In genomic region chr10:4916086-4916716, GRCh38 we compare ENCODE assay signal across 18 cellular contexts. TPM values are rescaled to one million over a fixed set of nuclear protein-coding genes. Genes with fewer than 3 reads are reported as not detected.
DNase-seq lines count a peak whose midpoint lies in the region; ATAC-seq, FAIRE-seq and TF ChIP-seq lines count a peak whose summit lies in the region.
"Had no signal": no experiment of that assay in that cellular context is flagged by ENCODE, and none has a peak within 500 bp of the region (broad histone marks: within the 10 kb centered on the region; RNA-seq: fewer than 3 reads in every experiment).

No MANE protein-coding gene starts in this region.

- POLR2A ChIA-PET in HepG2 (lab: Yijun Ruan, JAX) = no interaction called here

- in situ Hi-C loops in HepG2 (cut with HindIII; ENCODE audit: extremely low pct_ligation_motif_present, low pct_unique_long_range_greater_than_20kb) = no loop called here

- dilution Hi-C loops in keratinocyte (cut with MboI; ENCODE audit: extremely low pct_ligation_motif_present, low sequenced_read_pairs) = no loop called here

- peak overlapping the region; percentile 38 to 76 (median 53) for H3K4me3 ChIP-seq in liver (ENCODE audit: low read depth in 1 of 3, low read length in 3 of 3)
- H3K4me3 ChIP-seq in HepG2 (replicated peaks in 1 of 3; ENCODE audit: insufficient read depth in 1 of 3, low read depth in 2 of 3, low read length in 3 of 3) = no peak overlapping the region
- no peak overlapping the region for H3K4me3 ChIP-seq in bronchial epithelial cell (ENCODE audit: low read depth, low read length)
- no peak overlapping the region for H3K4me3 ChIP-seq in keratinocyte (ENCODE audit: control insufficient read depth in 2 of 3, extremely low read depth in 1 of 3, insufficient read depth in 2 of 3, low read depth in 1 of 3, low read length in 3 of 3)
- H3K4me3 ChIP-seq: HAP-1 had no signal

- H4K20me1 ChIP-seq in HepG2 (ENCODE audit: insufficient read depth, low read length) (no peaks in the 10 kb centered on the region), keratinocyte (ENCODE audit: control insufficient read depth, extremely low read depth, insufficient read depth, low read length) (no peaks in the 10 kb centered on the region)

- H3K36me3 ChIP-seq in liver (ENCODE audit: control insufficient read depth in 4 of 4, insufficient read depth in 3 of 4, low read depth in 1 of 4, low read length in 3 of 4) (no peaks in the 10 kb centered on the region), HepG2 (replicated peaks in 1 of 2; ENCODE audit: control insufficient read depth in 1 of 2, insufficient read depth in 2 of 2, low read length in 2 of 2) (no peaks in the 10 kb centered on the region), bronchial epithelial cell (ENCODE audit: control insufficient read depth, insufficient read depth, low read length) (no peaks in the 10 kb centered on the region), keratinocyte (ENCODE audit: control insufficient read depth in 2 of 2, extremely low read depth in 1 of 2, insufficient read depth in 2 of 2, low read length in 2 of 2) (no peaks in the 10 kb centered on the region)
- H3K36me3 ChIP-seq: HAP-1 had no signal

- no peak for TF ChIP-seq CTCF in liver (IDR thresholded peaks at IDR 0.05; ENCODE audit: low read depth, low read length, missing input control)
- TF ChIP-seq CTCF in HepG2 (CRISPR knock-in tag; IDR thresholded peaks at IDR 0.05) = no peak
- no peak for TF ChIP-seq CTCF in bronchial epithelial cell (IDR thresholded peaks at IDR 0.05; ENCODE audit: insufficient read depth, low read length, severe bottlenecking)
- TF ChIP-seq CTCF in keratinocyte (optimal IDR thresholded peaks at IDR 0.05 in 1 of 3, IDR thresholded peaks at IDR 0.05 in 1 of 3, conservative IDR thresholded peaks at IDR 0.05 in 1 of 3; ENCODE audit: extremely low read depth in 1 of 3, insufficient read depth in 2 of 3, low read length in 3 of 3) = no peak

- no TSS peak for BruUV-seq in HepG2 (replicated peaks; lab: Mats Ljungman, UMichigan)

- H3K79me2 ChIP-seq in HepG2 (ENCODE audit: insufficient read depth, low read length) (no peaks in the 10 kb centered on the region), keratinocyte (ENCODE audit: control insufficient read depth, insufficient read depth, low read length) (no peaks in the 10 kb centered on the region)

- 74% methylated on average over 3 of the region's 3 CpGs for WGBS in liver
- WGBS in HepG2 (ENCODE audit: low lambda C conversion rate) = 72% methylated on average over 3 of the region's 3 CpGs

- H3K4me1 ChIP-seq in liver (ENCODE audit: control insufficient read depth in 4 of 4, insufficient read depth in 4 of 4, low read length in 3 of 4) (peaks cover 0 to 5% (median 0%) of the 10 kb centered on the region in 4 donors), HepG2 (ENCODE audit: insufficient read depth, low read length) (no peaks in the 10 kb centered on the region), keratinocyte (ENCODE audit: control insufficient read depth, extremely low read depth, insufficient read depth, low read length) (peaks cover 9% of the 10 kb centered on the region)
- H3K4me1 ChIP-seq: HAP-1 had no signal

- intact Hi-C loops in HepG2 (cut with micrococcal nuclease; ENCODE audit: unreplicated experiment) = no loop called here

- ATAC-seq in HepG2 = no peak
- ATAC-seq in stimulated activated naive CD8-positive, alpha-beta T cell treated with anti-CD3 and anti-CD28 coated beads, Interleukin-15, amount 100 ng/mL, for 72 hours = no peak

- no peaks in the 10 kb centered on the region for H3K9me3 Mint-ChIP-seq in stimulated activated naive CD8-positive, alpha-beta T cell treated with anti-CD3 and anti-CD28 coated beads, Interleukin-15, amount 100 ng/mL, for 72 hours
- H3K9me3 Mint-ChIP-seq: CD4-positive, alpha-beta memory T cell; HFFc6 had no signal

- no peaks in the 10 kb centered on the region for H3K9me1 ChIP-seq in keratinocyte (ENCODE audit: control insufficient read depth, extremely low read depth, insufficient read depth, low read length)

- FAIRE-seq in HepG2 (lab: Jason Lieb, UNC) (no peak), bronchial epithelial cell (lab: Jason Lieb, UNC) (no peak), keratinocyte (lab: Jason Lieb, UNC) (no peak)
- FAIRE-seq: GM12892, H54 had no signal

- no peaks in the 10 kb centered on the region for H3K27me3 Mint-ChIP-seq in stimulated activated naive CD8-positive, alpha-beta T cell treated with anti-CD3 and anti-CD28 coated beads, Interleukin-15, amount 100 ng/mL, for 72 hours
- H3K27me3 Mint-ChIP-seq: CD4-positive, alpha-beta memory T cell had no signal

- H3K27ac ChIP-seq in liver (ENCODE audit: low read depth in 1 of 2, low read length in 2 of 2) (peak overlapping the region in 1 of 2 donors; percentile 36), HepG2 (ENCODE audit: extremely low read length, insufficient read depth, low read length) (no peak overlapping the region), keratinocyte (ENCODE audit: control insufficient read depth, insufficient read depth, low read length) (no peak overlapping the region)

- H3K4me3 Mint-ChIP-seq in stimulated activated naive CD8-positive, alpha-beta T cell treated with anti-CD3 and anti-CD28 coated beads, Interleukin-15, amount 100 ng/mL, for 72 hours = no peak overlapping the region
- H3K4me3 Mint-ChIP-seq: CD4-positive, alpha-beta memory T cell; HFFc6 had no signal

- H3K9ac ChIP-seq in liver (ENCODE audit: low read depth in 1 of 2, low read length in 2 of 2) (peak overlapping the region in 1 of 2 donors; percentile 96), HepG2 (ENCODE audit: insufficient read depth, low read depth, low read length) (no peak overlapping the region), keratinocyte (ENCODE audit: control insufficient read depth, extremely low read depth, insufficient read depth, low read length) (no peak overlapping the region)

- no peaks in the 10 kb centered on the region for H3K4me1 Mint-ChIP-seq in stimulated activated naive CD8-positive, alpha-beta T cell treated with anti-CD3 and anti-CD28 coated beads, Interleukin-15, amount 100 ng/mL, for 72 hours
- H3K4me1 Mint-ChIP-seq: CD4-positive, alpha-beta memory T cell had no signal

- H2AFZ ChIP-seq in HepG2 (ENCODE audit: low read length) (no peak overlapping the region), keratinocyte (ENCODE audit: control insufficient read depth, low read length) (peak overlapping the region; percentile 60)

- TF ChIP-seq RAD21 in liver (IDR thresholded peaks at IDR 0.05) (peak in 1 of 2 donors; percentile 45), HepG2 (CRISPR knock-in tag; IDR thresholded peaks at IDR 0.05) (no peak)

- H3K4me2 ChIP-seq in HepG2 (ENCODE audit: low read depth, low read length) = no peak overlapping the region
- no peak overlapping the region for H3K4me2 ChIP-seq in keratinocyte (ENCODE audit: control insufficient read depth, extremely low read depth, insufficient read depth, low read depth, low read length)

- TF ChIP-seq POLR2A in HepG2 (IDR thresholded peaks at IDR 0.05; ENCODE audit: insufficient read depth in 1 of 2, low read depth in 2 of 2, low read length in 2 of 2) = no peak

- TF ChIP-seq EP300 in HepG2 (IDR thresholded peaks at IDR 0.05; ENCODE audit: low read depth in 2 of 2, low read length in 2 of 2) = no peak
- no peak for TF ChIP-seq EP300 in HepG2 (CRISPR knock-in tag; IDR thresholded peaks at IDR 0.05; ENCODE audit: borderline replicate concordance)

- CTCF ChIA-PET in HepG2 (lab: Yijun Ruan, JAX; ENCODE audit: low intra/inter-chr PET ratio, low total read pairs) = no interaction called here

- H3K9me3 ChIP-seq in liver (ENCODE audit: control insufficient read depth in 4 of 4, low read length in 3 of 4) (no peaks in the 10 kb centered on the region), HepG2 (ENCODE audit: low read length) (no peaks in the 10 kb centered on the region; the same call in 1 of the 2 replicates), keratinocyte (ENCODE audit: control insufficient read depth, low read depth, low read length) (no peaks in the 10 kb centered on the region)
- H3K9me3 ChIP-seq: HAP-1 had no signal

- no peaks in the 10 kb centered on the region for H3K27me3 ChIP-seq in liver (ENCODE audit: control insufficient read depth in 4 of 4, insufficient read depth in 4 of 4, low read length in 3 of 4)
- H3K27me3 ChIP-seq in HepG2 (ENCODE audit: control insufficient read depth in 1 of 2, insufficient read depth in 2 of 2, low read length in 2 of 2) = no peaks in the 10 kb centered on the region
- no peaks in the 10 kb centered on the region for H3K27me3 ChIP-seq in bronchial epithelial cell (ENCODE audit: control insufficient read depth, insufficient read depth, low read length)
- H3K27me3 ChIP-seq in keratinocyte (ENCODE audit: control insufficient read depth, extremely low read depth, insufficient read depth, low read length) = no peaks in the 10 kb centered on the region

- DNase-seq in HepG2 (ENCODE audit: low spot score) = no peak
- DNase-seq in bronchial epithelial cell (ENCODE audit: low read depth) = peak; percentile 31
- no peak for DNase-seq in keratinocyte (ENCODE audit: low read depth, low spot score)
- DNase-seq in NAMALWA (ENCODE audit: low spot score) = no peak
- no peak for DNase-seq in NCI-H128 (lab: John Stamatoyannopoulos, UW; ENCODE audit: unreplicated experiment)
- DNase-seq in stimulated activated naive CD8-positive, alpha-beta T cell treated with anti-CD3 and anti-CD28 coated beads, Interleukin-15, amount 100 ng/mL, for 72 hours = no peak
- DNase-seq: C1 segment of cervical spinal cord; Calu3; CD4-positive, alpha-beta memory T cell; COR-L47; DMS53; DMS79 treated with DMSO at 0.1 percent for 48 hours; GOT3; HFFc6 had no signal

- no peak overlapping the region for H3K27ac Mint-ChIP-seq in stimulated activated naive CD8-positive, alpha-beta T cell treated with anti-CD3 and anti-CD28 coated beads, Interleukin-15, amount 100 ng/mL, for 72 hours
- H3K27ac Mint-ChIP-seq: CD4-positive, alpha-beta memory T cell; HFFc6 had no signal

RNA-seq across cellular contexts. Expression of gene AKR1C1, which starts 47.0 kb away (rescaled TPM):
- total RNA-seq in liver (100 to 1,000 TPM; 128 to 131 TPM), HepG2 (2016; rRNA removed; fragmentation: Illumina TruSeq; extraction: Trizol) (2,238 and 3,445 TPM in 2 replicates), bronchial epithelial cell (63.2 and 113 TPM in 2 replicates)
- polyA plus RNA-seq in liver (100 to 1,000 TPM; 159 to 540 TPM), HepG2 (2011; rRNA removed) (885 and 948 TPM in 2 replicates), keratinocyte (19.5 to 33.9 TPM (median 28.1 TPM) in 3 replicates)
- 260 and 286 TPM in 2 replicates for total RNA-seq in HepG2 (2016; cell fraction: cytosol; rRNA removed; fragmentation: Illumina TruSeq; extraction: Trizol; ENCODE audit: low read depth)
- 2,230 and 3,407 TPM in 2 replicates for total RNA-seq in HepG2 (2016; cell fraction: insoluble cytoplasmic fraction; rRNA removed; fragmentation: Illumina TruSeq; extraction: Trizol)
- total RNA-seq in HepG2 (2016; cell fraction: membrane; rRNA removed; fragmentation: Illumina TruSeq; extraction: Trizol) = 374 and 428 TPM in 2 replicates
- total RNA-seq in HepG2 (2016; cell fraction: nucleus; rRNA removed; fragmentation: Illumina TruSeq; extraction: Trizol) = 793 and 846 TPM in 2 replicates
- 828 and 865 TPM in 2 replicates for polyA plus RNA-seq in HepG2 (2011; cell fraction: cytosol; rRNA removed)
- 305 and 371 TPM in 2 replicates for polyA plus RNA-seq in HepG2 (2011; cell fraction: nucleus; rRNA removed)
- polyA plus RNA-seq in HepG2 (2012) = 1,096 and 2,304 TPM in 2 replicates
- 300 and 314 TPM in 2 replicates for polyA plus RNA-seq in HepG2 (2016; cell fraction: cytosol; fragmentation: Illumina TruSeq; extraction: Trizol; ENCODE audit: low read depth)
- 3,286 and 3,327 TPM in 2 replicates for polyA plus RNA-seq in HepG2 (2016; cell fraction: insoluble cytoplasmic fraction; fragmentation: Illumina TruSeq; extraction: Trizol; ENCODE audit: low read depth)
- polyA plus RNA-seq in HepG2 (2016; cell fraction: membrane; fragmentation: Illumina TruSeq; extraction: Trizol; ENCODE audit: low read depth) = 290 and 331 TPM in 2 replicates
- polyA plus RNA-seq in HepG2 (2016; cell fraction: nucleus; fragmentation: Illumina TruSeq; extraction: Trizol; ENCODE audit: insufficient read depth, low read depth) = 1,050 and 1,147 TPM in 2 replicates
- 2.0 and 396 TPM in 2 replicates for polyA minus RNA-seq in HepG2 (2011; rRNA and poly(A)+ RNA removed; ENCODE audit: low replicate concordance)
- 248 and 276 TPM in 2 replicates for polyA minus RNA-seq in HepG2 (2011; cell fraction: cytosol; rRNA and poly(A)+ RNA removed)
- polyA minus RNA-seq in HepG2 (2011; cell fraction: nucleus; rRNA and poly(A)+ RNA removed) = 488 and 587 TPM in 2 replicates
- polyA plus RNA-seq in keratinocyte (2011; ENCODE audit: low read depth) = 19.3 TPM
- 25.1 and 37.8 TPM in 2 replicates for polyA plus RNA-seq in keratinocyte (2011; cell fraction: cytosol; rRNA removed)
- 30.1 and 33.5 TPM in 2 replicates for polyA plus RNA-seq in keratinocyte (2011; cell fraction: nucleus; rRNA removed)
- 9.3 and 37.8 TPM in 2 replicates for polyA plus RNA-seq in keratinocyte (2012; ENCODE audit: low replicate concordance)
- polyA minus RNA-seq in keratinocyte = 8.8 to 26.9 TPM (median 23.3 TPM) in 3 replicates
- polyA minus RNA-seq in keratinocyte (2011; cell fraction: cytosol; rRNA and poly(A)+ RNA removed) = 6.9 TPM
- polyA minus RNA-seq in keratinocyte (2011; cell fraction: nucleus; rRNA and poly(A)+ RNA removed) = 14.8 and 37.4 TPM in 2 replicates

Comparison
In these comparisons a context has a peak if more than half of its experiments do, and no peak if none do; other contexts are left out.
1. H3K4me3 ChIP-seq: peak in liver (3 of 3); none in HepG2 (0 of 3), bronchial epithelial cell (single experiment) and keratinocyte (0 of 3).